In the genomic region with DNA sequence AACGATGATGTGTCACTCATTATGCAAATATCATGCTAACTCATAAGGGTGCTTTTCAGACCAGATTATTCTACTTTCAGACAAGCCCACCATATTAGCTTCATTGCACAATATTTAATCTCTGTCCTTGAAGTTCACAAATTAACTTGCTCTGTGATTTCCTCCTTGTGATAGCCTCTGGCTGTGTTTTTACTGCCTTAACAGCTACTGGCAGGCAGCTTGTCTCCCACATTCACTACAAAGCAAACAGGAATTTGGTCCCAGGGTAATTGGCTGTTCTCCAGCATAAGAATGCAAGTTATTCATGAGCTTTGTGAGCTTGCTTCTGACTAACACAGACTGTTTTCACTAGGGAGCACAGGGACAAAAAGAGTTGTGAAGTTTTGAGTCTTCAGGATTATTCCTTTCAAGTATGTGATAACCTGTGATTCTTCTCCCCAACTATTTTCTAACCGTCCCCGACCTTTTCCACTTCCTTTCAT, we compare ENCODE assay signal across 1 cellular context.
A peak's percentile ranks its signal among the peaks of the same experiment; 100 is the strongest.
TF ChIP-seq lines count a peak whose summit lies in the region.

No MANE protein-coding gene starts in this region.

TF ChIP-seq in liver, 16 proteins besides CTCF, POLR2A, EP300 and RAD21 (continued from another document):
- TF ChIP-seq, protein P1, sequence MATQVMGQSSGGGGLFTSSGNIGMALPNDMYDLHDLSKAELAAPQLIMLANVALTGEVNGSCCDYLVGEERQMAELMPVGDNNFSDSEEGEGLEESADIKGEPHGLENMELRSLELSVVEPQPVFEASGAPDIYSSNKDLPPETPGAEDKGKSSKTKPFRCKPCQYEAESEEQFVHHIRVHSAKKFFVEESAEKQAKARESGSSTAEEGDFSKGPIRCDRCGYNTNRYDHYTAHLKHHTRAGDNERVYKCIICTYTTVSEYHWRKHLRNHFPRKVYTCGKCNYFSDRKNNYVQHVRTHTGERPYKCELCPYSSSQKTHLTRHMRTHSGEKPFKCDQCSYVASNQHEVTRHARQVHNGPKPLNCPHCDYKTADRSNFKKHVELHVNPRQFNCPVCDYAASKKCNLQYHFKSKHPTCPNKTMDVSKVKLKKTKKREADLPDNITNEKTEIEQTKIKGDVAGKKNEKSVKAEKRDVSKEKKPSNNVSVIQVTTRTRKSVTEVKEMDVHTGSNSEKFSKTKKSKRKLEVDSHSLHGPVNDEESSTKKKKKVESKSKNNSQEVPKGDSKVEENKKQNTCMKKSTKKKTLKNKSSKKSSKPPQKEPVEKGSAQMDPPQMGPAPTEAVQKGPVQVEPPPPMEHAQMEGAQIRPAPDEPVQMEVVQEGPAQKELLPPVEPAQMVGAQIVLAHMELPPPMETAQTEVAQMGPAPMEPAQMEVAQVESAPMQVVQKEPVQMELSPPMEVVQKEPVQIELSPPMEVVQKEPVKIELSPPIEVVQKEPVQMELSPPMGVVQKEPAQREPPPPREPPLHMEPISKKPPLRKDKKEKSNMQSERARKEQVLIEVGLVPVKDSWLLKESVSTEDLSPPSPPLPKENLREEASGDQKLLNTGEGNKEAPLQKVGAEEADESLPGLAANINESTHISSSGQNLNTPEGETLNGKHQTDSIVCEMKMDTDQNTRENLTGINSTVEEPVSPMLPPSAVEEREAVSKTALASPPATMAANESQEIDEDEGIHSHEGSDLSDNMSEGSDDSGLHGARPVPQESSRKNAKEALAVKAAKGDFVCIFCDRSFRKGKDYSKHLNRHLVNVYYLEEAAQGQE (IDR thresholded peaks at IDR 0.05) = peak; percentile 74
- TF ChIP-seq, protein P2, sequence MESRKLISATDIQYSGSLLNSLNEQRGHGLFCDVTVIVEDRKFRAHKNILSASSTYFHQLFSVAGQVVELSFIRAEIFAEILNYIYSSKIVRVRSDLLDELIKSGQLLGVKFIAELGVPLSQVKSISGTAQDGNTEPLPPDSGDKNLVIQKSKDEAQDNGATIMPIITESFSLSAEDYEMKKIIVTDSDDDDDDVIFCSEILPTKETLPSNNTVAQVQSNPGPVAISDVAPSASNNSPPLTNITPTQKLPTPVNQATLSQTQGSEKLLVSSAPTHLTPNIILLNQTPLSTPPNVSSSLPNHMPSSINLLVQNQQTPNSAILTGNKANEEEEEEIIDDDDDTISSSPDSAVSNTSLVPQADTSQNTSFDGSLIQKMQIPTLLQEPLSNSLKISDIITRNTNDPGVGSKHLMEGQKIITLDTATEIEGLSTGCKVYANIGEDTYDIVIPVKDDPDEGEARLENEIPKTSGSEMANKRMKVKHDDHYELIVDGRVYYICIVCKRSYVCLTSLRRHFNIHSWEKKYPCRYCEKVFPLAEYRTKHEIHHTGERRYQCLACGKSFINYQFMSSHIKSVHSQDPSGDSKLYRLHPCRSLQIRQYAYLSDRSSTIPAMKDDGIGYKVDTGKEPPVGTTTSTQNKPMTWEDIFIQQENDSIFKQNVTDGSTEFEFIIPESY (IDR thresholded peaks at IDR 0.05) = peak; percentile 77
- TF ChIP-seq FOXA2 (IDR thresholded peaks at IDR 0.05) = peak; percentile 81
- peak; percentile 96 to 97 for TF ChIP-seq HNF4A (conservative IDR thresholded peaks at IDR 0.05)
- peak; percentile 94 for TF ChIP-seq SP1 (IDR thresholded peaks at IDR 0.05)
- TF ChIP-seq NR2F2 (IDR thresholded peaks at IDR 0.05) = peak; percentile 82
- peak; percentile 65 to 88 for TF ChIP-seq JUND (IDR thresholded peaks at IDR 0.05)
- TF ChIP-seq TAF1 (conservative IDR thresholded peaks at IDR 0.05) = no peak
- TF ChIP-seq, protein P3, sequence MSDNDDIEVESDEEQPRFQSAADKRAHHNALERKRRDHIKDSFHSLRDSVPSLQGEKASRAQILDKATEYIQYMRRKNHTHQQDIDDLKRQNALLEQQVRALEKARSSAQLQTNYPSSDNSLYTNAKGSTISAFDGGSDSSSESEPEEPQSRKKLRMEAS (IDR thresholded peaks at IDR 0.05) = peak; percentile 70
